ENCODE assay signal across 8 cellular contexts in genomic region chr19:11435833-11436313, GRCh38. TPM values are rescaled to one million over a fixed set of nuclear protein-coding genes. Genes with fewer than 3 reads are reported as not detected.
DNase-seq lines count a peak whose midpoint lies in the region; ATAC-seq and TF ChIP-seq lines count a peak whose summit lies in the region.

No MANE protein-coding gene starts in this region.

- peak; percentile 2 for ATAC-seq in left lobe of liver
- no peak for ATAC-seq in GM21423 (IDR thresholded peaks at IDR 0.05; ENCODE audit: unreplicated experiment)

- POLR2A ChIA-PET in CD8-positive, alpha-beta memory T cell (lab: Charles Lee), result interaction anchor here (0.6 to 1.8 kb wide), 5 partner anchors 16 to 61 kb away, joined by 4 to 17 read pairs (median 5); partner anchors contain the start of gene SWSAP1

- peaks cover 13% of the 10 kb centered on the region for H3K79me2 ChIP-seq in KMS-11 (ENCODE audit: insufficient read depth, low read depth)

- peak overlapping the region; percentile 44; the same call in 1 of the 2 replicates for H2AFZ ChIP-seq in KMS-11 (ENCODE audit: low read depth)

- H3K27me3 Mint-ChIP-seq in CD8-positive, alpha-beta memory T cell, result peaks cover 0 to 4% of the 10 kb centered on the region in 2 donors

- H3K9me3 Mint-ChIP-seq in CD8-positive, alpha-beta memory T cell, result no peaks in the 10 kb centered on the region

- H3K9ac ChIP-seq in KMS-11, result peak overlapping the region; percentile 76

- H3K36me3 ChIP-seq in CD8-positive, alpha-beta memory T cell (ENCODE audit: insufficient read depth, low read length), result peaks cover 17% of the 10 kb centered on the region
- no peaks in the 10 kb centered on the region; the same call in 1 of the 2 replicates for H3K36me3 ChIP-seq in KMS-11 (ENCODE audit: insufficient read depth)
- H3K36me3 ChIP-seq in tibial artery, result peaks cover 28 to 41% (median 29%) of the 10 kb centered on the region in 3 donors

- H3K36me3 Mint-ChIP-seq in CD8-positive, alpha-beta memory T cell, result peaks cover 0 to 41% (median 5%) of the 10 kb centered on the region in 3 donors

- in situ Hi-C loops in astrocyte of the cerebellum (cut with HindIII; ENCODE audit: low sequenced_read_pairs), result no loop called here

- H3K27me3 ChIP-seq in CD8-positive, alpha-beta memory T cell (ENCODE audit: insufficient read depth, low read length, poor library complexity, severe bottlenecking), result no peaks in the 10 kb centered on the region
- H3K27me3 ChIP-seq in KMS-11 (ENCODE audit: insufficient read depth, low read depth) (no peaks in the 10 kb centered on the region), tibial artery (no peaks in the 10 kb centered on the region)

- H3K4me3 Mint-ChIP-seq in CD8-positive, alpha-beta memory T cell, result peak overlapping the region; percentile 92 to 100 (median 99)

- intact Hi-C loops in tibial artery (cut with DNase I; ENCODE audit: low total_unique reads), result no loop called here

- peaks cover 22 to 32% (median 27%) of the 10 kb centered on the region in 3 donors for H3K4me1 Mint-ChIP-seq in CD8-positive, alpha-beta memory T cell

- H3K4me3 ChIP-seq in CD8-positive, alpha-beta memory T cell (ENCODE audit: low read length), result peak overlapping the region; percentile 95
- H3K4me3 ChIP-seq in KMS-11 (IDR thresholded peaks at IDR 0.05; ENCODE audit: insufficient read depth, low read depth, low read length) (no peak overlapping the region), astrocyte of the cerebellum (ENCODE audit: low read depth, low read length) (peak overlapping the region; percentile 68), tibial artery (peak overlapping the region; percentile 64 to 88)

- peak overlapping the region; percentile 87 for H3K4me2 ChIP-seq in KMS-11

- peak overlapping the region; percentile 83 for H3K27ac ChIP-seq in CD8-positive, alpha-beta memory T cell (ENCODE audit: low read depth, low read length)
- H3K27ac ChIP-seq in KMS-11 (peak overlapping the region; percentile 51), tibial artery (peak overlapping the region; percentile 80 to 82)

- H3K27ac Mint-ChIP-seq in CD8-positive, alpha-beta memory T cell, result peak overlapping the region; percentile 91 to 99 (median 98)

- H4K20me1 ChIP-seq in KMS-11 (ENCODE audit: insufficient read depth), result no peaks in the 10 kb centered on the region

- TF ChIP-seq CTCF in KMS-11 (conservative IDR thresholded peaks at IDR 0.05; ENCODE audit: low read depth, low read length), result no peak
- TF ChIP-seq CTCF in astrocyte of the cerebellum (IDR thresholded peaks at IDR 0.05; ENCODE audit: low read depth, low read length, missing control alignments), result no peak
- TF ChIP-seq CTCF in tibial artery (IDR thresholded peaks at IDR 0.05), result no peak

- DNase-seq in CD8-positive, alpha-beta memory T cell, result no peak
- DNase-seq in astrocyte of the cerebellum (ENCODE audit: low read depth) (no peak), left lobe of liver (ENCODE audit: low spot score) (no peak), tibial artery (no peak), inferior parietal cortex (ENCODE audit: extremely low spot score) (no peak), globus pallidus (ENCODE audit: low spot score) (no peak)

- no peaks in the 10 kb centered on the region for H3K9me3 ChIP-seq in CD8-positive, alpha-beta memory T cell (ENCODE audit: low read length)
- no peaks in the 10 kb centered on the region for H3K9me3 ChIP-seq in tibial artery

- H3K4me1 ChIP-seq in CD8-positive, alpha-beta memory T cell (ENCODE audit: insufficient read depth, low read length), result peaks cover 19% of the 10 kb centered on the region
- H3K4me1 ChIP-seq in KMS-11 (ENCODE audit: low read depth, poor library complexity, severe bottlenecking) (peaks cover 19% of the 10 kb centered on the region), tibial artery (peaks cover 0 to 24% (median 18%) of the 10 kb centered on the region in 4 donors)

- CTCF ChIA-PET in CD8-positive, alpha-beta memory T cell (lab: Charles Lee), result interaction anchor here (0.6 to 2.4 kb wide), 11 partner anchors 12 to 253 kb away, joined by 3 to 19 read pairs (median 4); partner anchors contain the start of gene SWSAP1

RNA-seq across cellular contexts. Expression of gene PRKCSH, which starts 0.4 kb away (rescaled TPM):
- 100 to 1,000 TPM; 262 to 272 TPM for total RNA-seq in CD8-positive, alpha-beta memory T cell
- 60.7 TPM for polyA plus RNA-seq in CD8-positive, alpha-beta memory T cell
- total RNA-seq in left lobe of liver, result 218 TPM

RNA-seq across cellular contexts. Expression of gene ODAD3, which starts 1.0 kb away (rescaled TPM):
- total RNA-seq in CD8-positive, alpha-beta memory T cell, result under 1 TPM; 0.11 to 0.24 TPM
- not detected for polyA plus RNA-seq in CD8-positive, alpha-beta memory T cell
- total RNA-seq in left lobe of liver, result 0.70 TPM

RNA-seq across cellular contexts. Expression of gene RGL3, which starts 16.8 kb away (rescaled TPM):
- not detected for total RNA-seq in CD8-positive, alpha-beta memory T cell
- polyA plus RNA-seq in CD8-positive, alpha-beta memory T cell, result not detected
- 33.4 TPM for total RNA-seq in left lobe of liver

RNA-seq across cellular contexts. Expression of gene ELAVL3, which starts 45.0 kb away (rescaled TPM):
- total RNA-seq in CD8-positive, alpha-beta memory T cell, result not detected
- not detected for polyA plus RNA-seq in CD8-positive, alpha-beta memory T cell
- total RNA-seq in left lobe of liver, result not detected

RNA-seq across cellular contexts. Expression of gene EPOR, which starts 51.8 kb away (rescaled TPM):
- 1 to 10 TPM; 3.4 to 3.6 TPM for total RNA-seq in CD8-positive, alpha-beta memory T cell
- polyA plus RNA-seq in CD8-positive, alpha-beta memory T cell, result 8.0 TPM
- total RNA-seq in left lobe of liver, result 11.9 TPM

Comparison
In these comparisons a context has a peak if more than half of its experiments do, and no peak if none do; other contexts are left out.
1. RNA of gene RGL3, which starts 16.8 kb away (total RNA-seq): 33.4 TPM in left lobe of liver (single experiment); not detected in CD8-positive, alpha-beta memory T cell; every median in the first group is over 10 times any median in the second.
2. Peak in every context shown above with its lines, with median percentiles within 50 percentile points of each other: H3K27ac ChIP-seq.